In the genomic region with DNA sequence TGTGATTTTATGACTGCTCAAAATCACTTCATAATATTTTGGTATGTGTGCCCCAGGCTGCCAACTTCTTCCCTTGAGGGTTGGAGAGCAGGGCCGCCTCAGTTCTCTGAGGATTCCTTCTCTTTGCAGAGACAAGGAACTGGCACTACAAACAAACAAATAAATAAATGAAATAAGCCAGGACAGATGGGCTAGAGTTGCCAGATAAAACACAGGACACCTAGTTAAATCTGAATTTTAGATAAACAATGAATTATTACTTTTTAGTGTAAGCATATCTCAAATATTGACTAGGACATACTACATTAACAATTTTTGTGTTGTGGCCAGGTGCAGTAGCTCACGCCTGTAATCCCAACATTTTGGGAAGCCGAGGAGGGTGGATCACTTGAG, we compare ENCODE assay signal across 21 cellular contexts.
A peak's percentile ranks its signal among the peaks of the same experiment; 100 is the strongest.
DNase-seq lines count a peak whose midpoint lies in the region; ATAC-seq, FAIRE-seq and TF ChIP-seq lines count a peak whose summit lies in the region.
"Had no signal": no experiment of that assay in that cellular context is flagged by ENCODE, and none has a peak within 500 bp of the region (broad histone marks: within the 10 kb centered on the region; RNA-seq: fewer than 3 reads in every experiment).

No MANE protein-coding gene starts in this region.

- no peaks in the 10 kb centered on the region for H3K79me2 ChIP-seq in GM23338 (replicated peaks; ENCODE audit: insufficient read depth)

- no peaks in the 10 kb centered on the region for H4K20me1 ChIP-seq in GM23338 (replicated peaks; ENCODE audit: insufficient read depth)
- H4K20me1 ChIP-seq: BLaER1 had no signal

- H3K4me3 Mint-ChIP-seq in GM23338, result no peak overlapping the region
- H3K4me3 Mint-ChIP-seq: CD4-positive, alpha-beta T cell; CD8-positive, alpha-beta T cell had no signal

- no peak for ATAC-seq in GM23338
- ATAC-seq in HG02678 (IDR thresholded peaks at IDR 0.05; ENCODE audit: unreplicated experiment), result no peak
- ATAC-seq: CD8-positive, alpha-beta T cell had no signal

- H3K36me3 ChIP-seq in GM23338 (ENCODE audit: insufficient read depth) (no peaks in the 10 kb centered on the region), right atrium auricular region (no peaks in the 10 kb centered on the region)
- H3K36me3 ChIP-seq: BE2C, BLaER1 had no signal

- H3K4me1 Mint-ChIP-seq in GM23338, result no peaks in the 10 kb centered on the region

- no peaks in the 10 kb centered on the region for H3F3A ChIP-seq in GM23338 (replicated peaks; ENCODE audit: low read depth)

- DNase-seq in GM23338 (ENCODE audit: low spot score), result no peak
- DNase-seq in NCI-H2227 treated with DMSO at 0.1 percent for 48 hours (lab: John Stamatoyannopoulos, UW), result no peak
- DNase-seq in right atrium auricular region (ENCODE audit: low spot score), result no peak
- DNase-seq: 8988T; ACHN; BE2C; C1 segment of cervical spinal cord; Caco-2; Calu3; CD4-positive, alpha-beta T cell; CD8-positive, alpha-beta T cell; DMS79 treated with DMSO at 0.1 percent for 48 hours; GF-D8 had no signal

- no peaks in the 10 kb centered on the region for H3K36me3 Mint-ChIP-seq in GM23338 (ENCODE audit: low read depth)
- H3K36me3 Mint-ChIP-seq: CD8-positive, alpha-beta T cell had no signal

- H3K4me3 ChIP-seq in GM23338 (no peak overlapping the region), right atrium auricular region (no peak overlapping the region)
- H3K4me3 ChIP-seq: BLaER1 had no signal

- no peaks in the 10 kb centered on the region for H3K9me3 ChIP-seq in right atrium auricular region
- H3K9me3 ChIP-seq: BE2C, BLaER1, Caco-2 had no signal

- H3K27me3 ChIP-seq in GM23338 (ENCODE audit: insufficient read depth) (no peaks in the 10 kb centered on the region), right atrium auricular region (no peaks in the 10 kb centered on the region)
- H3K27me3 ChIP-seq: BLaER1 had no signal

- H3K4me1 ChIP-seq in GM23338 (ENCODE audit: insufficient read depth), result no peaks in the 10 kb centered on the region
- no peaks in the 10 kb centered on the region for H3K4me1 ChIP-seq in right atrium auricular region
- H3K4me1 ChIP-seq: BE2C, BLaER1, Caco-2 had no signal

- TF ChIP-seq CTCF in GM23338 (conservative IDR thresholded peaks at IDR 0.05; ENCODE audit: low read depth in 2 of 2), result no peak
- TF ChIP-seq CTCF in right atrium auricular region (IDR thresholded peaks at IDR 0.05), result no peak

- 0 out of 2 replicates have a peak overlapping the region, but pooled peaks have one; percentile 20 for H2AFZ ChIP-seq in GM23338

- H3K27ac Mint-ChIP-seq in GM23338, result no peak overlapping the region
- H3K27ac Mint-ChIP-seq: CD4-positive, alpha-beta T cell; CD8-positive, alpha-beta T cell had no signal

- H3K9me2 ChIP-seq in GM23338 (ENCODE audit: insufficient read depth), result peaks cover 12% of the 10 kb centered on the region; the same call in 1 of the 2 replicates

- H3K4me2 ChIP-seq in GM23338, result no peak overlapping the region
- H3K4me2 ChIP-seq: BLaER1 had no signal

- peaks cover 5% of the 10 kb centered on the region for H3K27me3 Mint-ChIP-seq in GM23338 (ENCODE audit: insufficient read depth, low read depth, poor library complexity)

- H3K9me3 Mint-ChIP-seq in GM23338, result no peaks in the 10 kb centered on the region; the same call in 2 of the 3 replicates
- H3K9me3 Mint-ChIP-seq: CD4-positive, alpha-beta T cell; CD8-positive, alpha-beta T cell had no signal

- peak; percentile 58 for FAIRE-seq in islet of Langerhans (lab: Jason Lieb, UNC)
- FAIRE-seq: A204.1, D721Med, G401.6, GM12891, GM19239 had no signal

- H3K27ac ChIP-seq in GM23338 (ENCODE audit: low read depth) (no peak overlapping the region), right atrium auricular region (no peak overlapping the region)
- H3K27ac ChIP-seq: BLaER1 had no signal

TF ChIP-seq in GM23338, 12 proteins besides CTCF, POLR2A, EP300 and RAD21:
- TF ChIP-seq NANOG (IDR thresholded peaks at IDR 0.05; ENCODE audit: borderline replicate concordance) (no peak), ZNF114 (CRISPR knock-in tag; IDR thresholded peaks at IDR 0.05) (no peak), JUNB (IDR thresholded peaks at IDR 0.05; ENCODE audit: unreplicated experiment) (no peak), ZNF331 (CRISPR knock-in tag; IDR thresholded peaks at IDR 0.05; ENCODE audit: low read depth) (no peak), CREB1 (CRISPR knock-in tag; IDR thresholded peaks at IDR 0.05; ENCODE audit: low read depth) (no peak), EZH2 (IDR thresholded peaks at IDR 0.05; ENCODE audit: low read depth, unreplicated experiment) (no peak), STAT1 (IDR thresholded peaks at IDR 0.05; ENCODE audit: unreplicated experiment) (no peak), POLR2AphosphoS5 (IDR thresholded peaks at IDR 0.05; ENCODE audit: low read depth) (no peak)
- TF ChIP-seq, protein P1, sequence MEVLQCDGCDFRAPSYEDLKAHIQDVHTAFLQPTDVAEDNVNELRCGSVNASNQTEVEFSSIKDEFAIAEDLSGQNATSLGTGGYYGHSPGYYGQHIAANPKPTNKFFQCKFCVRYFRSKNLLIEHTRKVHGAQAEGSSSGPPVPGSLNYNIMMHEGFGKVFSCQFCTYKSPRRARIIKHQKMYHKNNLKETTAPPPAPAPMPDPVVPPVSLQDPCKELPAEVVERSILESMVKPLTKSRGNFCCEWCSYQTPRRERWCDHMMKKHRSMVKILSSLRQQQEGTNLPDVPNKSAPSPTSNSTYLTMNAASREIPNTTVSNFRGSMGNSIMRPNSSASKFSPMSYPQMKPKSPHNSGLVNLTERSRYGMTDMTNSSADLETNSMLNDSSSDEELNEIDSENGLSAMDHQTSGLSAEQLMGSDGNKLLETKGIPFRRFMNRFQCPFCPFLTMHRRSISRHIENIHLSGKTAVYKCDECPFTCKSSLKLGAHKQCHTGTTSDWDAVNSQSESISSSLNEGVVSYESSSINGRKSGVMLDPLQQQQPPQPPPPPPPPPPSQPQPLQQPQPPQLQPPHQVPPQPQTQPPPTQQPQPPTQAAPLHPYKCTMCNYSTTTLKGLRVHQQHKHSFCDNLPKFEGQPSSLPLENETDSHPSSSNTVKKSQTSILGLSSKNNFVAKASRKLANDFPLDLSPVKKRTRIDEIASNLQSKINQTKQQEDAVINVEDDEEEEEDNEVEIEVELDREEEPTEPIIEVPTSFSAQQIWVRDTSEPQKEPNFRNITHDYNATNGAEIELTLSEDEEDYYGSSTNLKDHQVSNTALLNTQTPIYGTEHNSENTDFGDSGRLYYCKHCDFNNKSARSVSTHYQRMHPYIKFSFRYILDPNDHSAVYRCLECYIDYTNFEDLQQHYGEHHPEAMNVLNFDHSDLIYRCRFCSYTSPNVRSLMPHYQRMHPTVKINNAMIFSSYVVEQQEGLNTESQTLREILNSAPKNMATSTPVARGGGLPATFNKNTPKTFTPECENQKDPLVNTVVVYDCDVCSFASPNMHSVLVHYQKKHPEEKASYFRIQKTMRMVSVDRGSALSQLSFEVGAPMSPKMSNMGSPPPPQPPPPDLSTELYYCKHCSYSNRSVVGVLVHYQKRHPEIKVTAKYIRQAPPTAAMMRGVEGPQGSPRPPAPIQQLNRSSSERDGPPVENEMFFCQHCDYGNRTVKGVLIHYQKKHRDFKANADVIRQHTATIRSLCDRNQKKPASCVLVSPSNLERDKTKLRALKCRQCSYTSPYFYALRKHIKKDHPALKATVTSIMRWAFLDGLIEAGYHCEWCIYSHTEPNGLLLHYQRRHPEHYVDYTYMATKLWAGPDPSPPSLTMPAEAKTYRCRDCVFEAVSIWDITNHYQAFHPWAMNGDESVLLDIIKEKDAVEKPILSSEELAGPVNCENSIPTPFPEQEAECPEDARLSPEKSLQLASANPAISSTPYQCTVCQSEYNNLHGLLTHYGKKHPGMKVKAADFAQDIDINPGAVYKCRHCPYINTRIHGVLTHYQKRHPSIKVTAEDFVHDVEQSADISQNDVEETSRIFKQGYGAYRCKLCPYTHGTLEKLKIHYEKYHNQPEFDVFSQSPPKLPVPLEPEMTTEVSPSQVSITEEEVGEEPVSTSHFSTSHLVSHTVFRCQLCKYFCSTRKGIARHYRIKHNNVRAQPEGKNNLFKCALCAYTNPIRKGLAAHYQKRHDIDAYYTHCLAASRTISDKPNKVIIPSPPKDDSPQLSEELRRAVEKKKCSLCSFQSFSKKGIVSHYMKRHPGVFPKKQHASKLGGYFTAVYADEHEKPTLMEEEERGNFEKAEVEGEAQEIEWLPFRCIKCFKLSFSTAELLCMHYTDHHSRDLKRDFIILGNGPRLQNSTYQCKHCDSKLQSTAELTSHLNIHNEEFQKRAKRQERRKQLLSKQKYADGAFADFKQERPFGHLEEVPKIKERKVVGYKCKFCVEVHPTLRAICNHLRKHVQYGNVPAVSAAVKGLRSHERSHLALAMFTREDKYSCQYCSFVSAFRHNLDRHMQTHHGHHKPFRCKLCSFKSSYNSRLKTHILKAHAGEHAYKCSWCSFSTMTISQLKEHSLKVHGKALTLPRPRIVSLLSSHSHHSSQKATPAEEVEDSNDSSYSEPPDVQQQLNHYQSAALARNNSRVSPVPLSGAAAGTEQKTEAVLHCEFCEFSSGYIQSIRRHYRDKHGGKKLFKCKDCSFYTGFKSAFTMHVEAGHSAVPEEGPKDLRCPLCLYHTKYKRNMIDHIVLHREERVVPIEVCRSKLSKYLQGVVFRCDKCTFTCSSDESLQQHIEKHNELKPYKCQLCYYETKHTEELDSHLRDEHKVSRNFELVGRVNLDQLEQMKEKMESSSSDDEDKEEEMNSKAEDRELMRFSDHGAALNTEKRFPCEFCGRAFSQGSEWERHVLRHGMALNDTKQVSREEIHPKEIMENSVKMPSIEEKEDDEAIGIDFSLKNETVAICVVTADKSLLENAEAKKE (CRISPR knock-in tag; IDR thresholded peaks at IDR 0.05), result no peak
- TF ChIP-seq, protein P2, sequence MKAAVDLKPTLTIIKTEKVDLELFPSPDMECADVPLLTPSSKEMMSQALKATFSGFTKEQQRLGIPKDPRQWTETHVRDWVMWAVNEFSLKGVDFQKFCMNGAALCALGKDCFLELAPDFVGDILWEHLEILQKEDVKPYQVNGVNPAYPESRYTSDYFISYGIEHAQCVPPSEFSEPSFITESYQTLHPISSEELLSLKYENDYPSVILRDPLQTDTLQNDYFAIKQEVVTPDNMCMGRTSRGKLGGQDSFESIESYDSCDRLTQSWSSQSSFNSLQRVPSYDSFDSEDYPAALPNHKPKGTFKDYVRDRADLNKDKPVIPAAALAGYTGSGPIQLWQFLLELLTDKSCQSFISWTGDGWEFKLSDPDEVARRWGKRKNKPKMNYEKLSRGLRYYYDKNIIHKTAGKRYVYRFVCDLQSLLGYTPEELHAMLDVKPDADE (IDR thresholded peaks at IDR 0.05), result no peak
